32 cellular contexts compared by ENCODE assay signal in the genomic region with DNA sequence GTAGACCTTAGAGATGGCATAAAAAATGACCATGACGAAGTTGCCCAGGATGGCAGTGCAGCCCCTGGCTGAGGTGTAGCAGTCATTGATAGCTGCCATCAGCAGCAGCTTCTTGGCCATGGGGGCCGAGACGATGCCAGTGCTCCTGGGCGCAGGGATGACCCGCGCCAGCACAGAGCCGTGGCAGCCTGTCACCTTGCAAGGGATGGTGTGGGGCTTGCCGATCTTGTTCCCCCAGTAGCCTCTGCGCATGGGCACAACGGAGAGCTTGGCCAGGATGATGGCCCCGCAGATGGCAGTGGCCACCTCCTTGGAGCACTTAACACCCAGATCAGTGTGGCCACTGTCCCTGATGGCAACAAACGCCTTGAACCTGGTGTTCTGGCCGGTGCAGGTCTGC.
"Had no signal": no experiment of that assay in that cellular context is flagged by ENCODE, and none has a peak within 500 bp of the region (broad histone marks: within the 10 kb centered on the region; RNA-seq: fewer than 3 reads in every experiment).

No MANE protein-coding gene starts in this region.

- H3K4me1 ChIP-seq: uterus had no signal

- H3K9me3 Mint-ChIP-seq: naive B cell; naive thymus-derived CD8-positive, alpha-beta T cell; natural killer cell treated with Interleukin-12 subunit alpha and Interleukin-12 subunit beta and Interleukin-15 and Interleukin-18, amount 100 ng/mL, for 72 hours; neural crest cell; stimulated activated memory B cell treated with anti-CD40 and anti-IgM and Interleukin-4, amounts not matched to agents 10 μg/mL and 1 μg/mL and 100 μg/mL, for 72 hours; stimulated activated naive CD8-positive, alpha-beta T cell treated with anti-CD3 and anti-CD28 coated beads, Interleukin-15, amount 100 ng/mL, for 72 hours; type B pancreatic cell had no signal

- H3K36me3 ChIP-seq: ovary, prostate gland, right atrium auricular region, right lobe of liver, uterus had no signal

- H3K9ac ChIP-seq: parathyroid adenoma had no signal

- H3K27ac ChIP-seq: neutrophil, ovary, parathyroid adenoma, prostate gland, right atrium auricular region, right lobe of liver, sigmoid colon, suprapubic skin, testis, tibial artery, transverse colon, upper lobe of right lung, uterus had no signal

- H3K27ac Mint-ChIP-seq: naive thymus-derived CD8-positive, alpha-beta T cell; natural killer cell treated with Interleukin-12 subunit alpha and Interleukin-12 subunit beta and Interleukin-15 and Interleukin-18, amount 100 ng/mL, for 72 hours; nephron progenitor cell; stimulated activated memory B cell treated with anti-CD40 and anti-IgM and Interleukin-4, amounts not matched to agents 10 μg/mL and 1 μg/mL and 100 μg/mL, for 72 hours; stimulated activated naive CD8-positive, alpha-beta T cell treated with anti-CD3 and anti-CD28 coated beads, Interleukin-15, amount 100 ng/mL, for 72 hours; type B pancreatic cell had no signal

- ATAC-seq: naive thymus-derived CD8-positive, alpha-beta T cell; natural killer cell treated with Interleukin-12 subunit alpha and Interleukin-12 subunit beta and Interleukin-15 and Interleukin-18, amount 100 ng/mL, for 72 hours; right lobe of liver; stimulated activated memory B cell treated with anti-CD40 and anti-IgM and Interleukin-4, amounts not matched to agents 10 μg/mL and 1 μg/mL and 100 μg/mL, for 72 hours; stimulated activated naive CD8-positive, alpha-beta T cell treated with anti-CD3 and anti-CD28 coated beads, Interleukin-15, amount 100 ng/mL, for 72 hours; stimulated activated naive CD8-positive, alpha-beta T cell treated with anti-CD3 and anti-CD28 coated beads, Interleukin-15, Interleukin-2, amounts not matched to agents 100 U/mL and 50 U/mL, for 24 hours; upper lobe of right lung had no signal

- H3K36me3 Mint-ChIP-seq: naive B cell; stimulated activated memory B cell treated with anti-CD40 and anti-IgM and Interleukin-4, amounts not matched to agents 10 μg/mL and 1 μg/mL and 100 μg/mL, for 72 hours had no signal

- H3K4me3 Mint-ChIP-seq: nephron progenitor cell; stimulated activated memory B cell treated with anti-CD40 and anti-IgM and Interleukin-4, amounts not matched to agents 10 μg/mL and 1 μg/mL and 100 μg/mL, for 72 hours; stimulated activated naive CD8-positive, alpha-beta T cell treated with anti-CD3 and anti-CD28 coated beads, Interleukin-15, amount 100 ng/mL, for 72 hours; type B pancreatic cell had no signal

- H3K27me3 Mint-ChIP-seq: naive B cell; naive thymus-derived CD8-positive, alpha-beta T cell; natural killer cell treated with Interleukin-12 subunit alpha and Interleukin-12 subunit beta and Interleukin-15 and Interleukin-18, amount 100 ng/mL, for 72 hours; stimulated activated memory B cell treated with anti-CD40 and anti-IgM and Interleukin-4, amounts not matched to agents 10 μg/mL and 1 μg/mL and 100 μg/mL, for 72 hours; stimulated activated naive CD8-positive, alpha-beta T cell treated with anti-CD3 and anti-CD28 coated beads, Interleukin-15, amount 100 ng/mL, for 72 hours; type B pancreatic cell had no signal

- FAIRE-seq: small intestine had no signal

- H3K9me3 ChIP-seq: neutrophil, ovary, prostate gland, right atrium auricular region, right lobe of liver, sigmoid colon, suprapubic skin, testis, tibial artery, transverse colon, upper lobe of right lung, uterus had no signal

- H3K4me3 ChIP-seq: ovary, prostate gland, right atrium auricular region, right lobe of liver, sigmoid colon, suprapubic skin, testis, tibial artery, transverse colon, upper lobe of right lung, uterus had no signal

- H3K27me3 ChIP-seq: neutrophil, ovary, right atrium auricular region, right lobe of liver, sigmoid colon, suprapubic skin, testis, tibial artery, transverse colon, upper lobe of right lung, uterus had no signal

- DNase-seq: naive B cell; naive thymus-derived CD8-positive, alpha-beta T cell; nephron progenitor cell; nucleus accumbens; ovary; retina; right lobe of liver; small intestine; stimulated activated CD4-positive, alpha-beta T cell treated with anti-CD3 and anti-CD28 coated beads, Interleukin-12 subunit alpha, Interleukin-12 subunit beta, amount 100 ng/mL, for 4 hours; stimulated activated CD4-positive, alpha-beta T cell treated with anti-CD3 and anti-CD28 coated beads, Interleukin-1b, Interleukin-23, amount 100 ng/mL, for 48 hours; stimulated activated CD4-positive, alpha-beta T cell treated with anti-CD3 and anti-CD28 coated beads, Interleukin-4, amount 100 ng/mL, for 1 hour; stimulated activated CD4-positive, alpha-beta T cell treated with anti-CD3 and anti-CD28 coated beads, Interleukin-4, amount 100 ng/mL, for 4 hours; stimulated activated CD8-positive, alpha-beta memory T cell treated with anti-CD3 and anti-CD28 coated beads, Interleukin-4, amount 100 ng/mL, for 48 hours; stimulated activated naive CD4-positive, alpha-beta T cell; stimulated activated naive CD8-positive, alpha-beta T cell treated with anti-CD3 and anti-CD28 coated beads, Interleukin-15, amount 100 ng/mL, for 72 hours; stimulated activated naive CD8-positive, alpha-beta T cell treated with anti-CD3 and anti-CD28 coated beads, Interleukin-15, Interleukin-2, amounts not matched to agents 100 U/mL and 50 U/mL, for 24 hours; substantia nigra; testis; tibial artery; transverse colon; upper lobe of right lung; uterus had no signal
